In genomic region chr15:83061680-83062079, GRCh38 we compare ENCODE assay signal across 17 cellular contexts. TPM values are rescaled to one million over a fixed set of nuclear protein-coding genes. Genes with fewer than 3 reads are reported as not detected.
DNase-seq lines count a peak whose midpoint lies in the region; ATAC-seq, FAIRE-seq and TF ChIP-seq lines count a peak whose summit lies in the region.
"Had no signal": no experiment of that assay in that cellular context is flagged by ENCODE, and none has a peak within 500 bp of the region (broad histone marks: within the 10 kb centered on the region; RNA-seq: fewer than 3 reads in every experiment).

No MANE protein-coding gene starts in this region.

- in situ Hi-C loops in mammary epithelial cell (cut with MboI; ENCODE audit: low sequenced_read_pairs in 2 of 2) = no loop called here

- no peaks in the 10 kb centered on the region for H3K36me3 Mint-ChIP-seq in MCF 10A (ENCODE audit: insufficient read depth, unreplicated experiment)

- H3K4me3 ChIP-seq in mammary epithelial cell (replicated peaks in 1 of 3; ENCODE audit: insufficient read depth in 1 of 3, low read depth in 2 of 3, low read length in 3 of 3) = no peak overlapping the region
- H3K4me3 ChIP-seq in SK-N-SH (ENCODE audit: low read depth in 2 of 2, low read length in 1 of 2) = no peak overlapping the region
- no peak overlapping the region for H3K4me3 ChIP-seq in hepatocyte
- no peak overlapping the region for H3K4me3 ChIP-seq in small intestine (ENCODE audit: low read depth in 1 of 2, low read length in 2 of 2)
- H3K4me3 ChIP-seq in gastroesophageal sphincter = no peak overlapping the region
- H3K4me3 ChIP-seq: A549, lung had no signal

- peaks cover 23% of the 10 kb centered on the region for H3K4me1 ChIP-seq in mammary epithelial cell (ENCODE audit: insufficient read depth, low read length)
- peaks cover 23 to 32% of the 10 kb centered on the region in 2 experiments; a peak in 3 of 4 replicates for H3K4me1 ChIP-seq in SK-N-SH (ENCODE audit: control insufficient read depth in 1 of 2, insufficient read depth in 2 of 2, low read depth in 1 of 2, low read length in 1 of 2)
- peaks cover 27% of the 10 kb centered on the region for H3K4me1 ChIP-seq in hepatocyte (ENCODE audit: insufficient read depth)
- H3K4me1 ChIP-seq in small intestine (ENCODE audit: control insufficient read depth in 2 of 2, insufficient read depth in 1 of 2, low read depth in 1 of 2, low read length in 1 of 2) = peaks cover 15 to 32% of the 10 kb centered on the region in 2 donors
- H3K4me1 ChIP-seq in gastroesophageal sphincter = peaks cover 15 to 84% (median 37%) of the 10 kb centered on the region in 3 donors

- dilution Hi-C loops in mammary epithelial cell (cut with HindIII; ENCODE audit: low sequenced_read_pairs) = no loop called here

- no peak for FAIRE-seq in small intestine (lab: Jason Lieb, UNC)
- FAIRE-seq: A549, bronchial epithelial cell, GM18507 had no signal

- BruUV-seq in mammary epithelial cell (replicated peaks; lab: Mats Ljungman, UMichigan) (no TSS peak), MCF 10A (replicated peaks; lab: Mats Ljungman, UMichigan) (no TSS peak)

- no peaks in the 10 kb centered on the region for H3F3A ChIP-seq in SK-N-SH (replicated peaks; ENCODE audit: insufficient read depth)

- peaks cover 11% of the 10 kb centered on the region for H3K4me1 Mint-ChIP-seq in MCF 10A (ENCODE audit: insufficient read depth, unreplicated experiment)

- H3K4me3 Mint-ChIP-seq in MCF 10A (ENCODE audit: unreplicated experiment) = no peak overlapping the region
- H3K4me3 Mint-ChIP-seq: activated CD8-positive, alpha-beta T cell treated with anti-CD3 and anti-CD28 coated beads, Interleukin-2, amount 10 ng/mL, durations not matched to agents 7 days and 5 days had no signal

- ATAC-seq in gastroesophageal sphincter (no peak), HG02759 (IDR thresholded peaks at IDR 0.05; ENCODE audit: unreplicated experiment) (no peak)
- ATAC-seq: A549; activated CD8-positive, alpha-beta T cell treated with anti-CD3 and anti-CD28 coated beads, Interleukin-2, amount 10 ng/mL, durations not matched to agents 7 days and 5 days; HCT116 had no signal

- CTCF ChIA-PET in mammary epithelial cell (lab: Charles Lee; ENCODE audit: low non-redundant PET) = no interaction called here
- CTCF ChIA-PET in MCF 10A (lab: Yijun Ruan, JAX) = no interaction called here
- CTCF ChIA-PET in SK-N-SH (lab: Yijun Ruan, JAX) = no interaction called here

- H3K79me2 ChIP-seq in mammary epithelial cell (ENCODE audit: insufficient read depth, low read length) (peaks cover 99% of the 10 kb centered on the region), SK-N-SH (ENCODE audit: insufficient read depth) (peaks cover 100% of the 10 kb centered on the region), hepatocyte (peaks cover 97% of the 10 kb centered on the region)

- H4K20me1 ChIP-seq in mammary epithelial cell (ENCODE audit: insufficient read depth, low read length) (peaks cover 4% of the 10 kb centered on the region), SK-N-SH (ENCODE audit: insufficient read depth) (peaks cover 83% of the 10 kb centered on the region), hepatocyte (ENCODE audit: insufficient read depth, poor library complexity, severe bottlenecking) (peaks cover 62% of the 10 kb centered on the region)

- H3K27me3 ChIP-seq in mammary epithelial cell (ENCODE audit: insufficient read depth, low read length) (no peaks in the 10 kb centered on the region), SK-N-SH (ENCODE audit: insufficient read depth) (no peaks in the 10 kb centered on the region), hepatocyte (no peaks in the 10 kb centered on the region), small intestine (ENCODE audit: control insufficient read depth in 2 of 2, insufficient read depth in 2 of 2, low read length in 2 of 2) (no peaks in the 10 kb centered on the region), gastroesophageal sphincter (no peaks in the 10 kb centered on the region)

- TF ChIP-seq RAD21 in SK-N-SH (IDR thresholded peaks at IDR 0.05; ENCODE audit: low read length) = no peak

- intact Hi-C loops in mammary epithelial cell (cut with micrococcal nuclease) = no loop called here
- intact Hi-C loops in MCF 10A (cut with micrococcal nuclease) = no loop called here

- H3K4me2 ChIP-seq in mammary epithelial cell (ENCODE audit: insufficient read depth, low read depth, low read length) = peak overlapping the region; percentile 37
- no peak overlapping the region for H3K4me2 ChIP-seq in SK-N-SH
- H3K4me2 ChIP-seq in hepatocyte = peak overlapping the region; percentile 32
- H3K4me2 ChIP-seq: A549 had no signal

- DNase-seq in mammary epithelial cell (peak; percentile 37), MCF 10A (ENCODE audit: unreplicated experiment) (no peak), SK-N-SH (no peak), hepatocyte (ENCODE audit: low spot score) (peak; percentile 40), small intestine (peak; percentile 80), NOMO-1 (lab: John Stamatoyannopoulos, UW; ENCODE audit: unreplicated experiment in 2 of 2) (no peak)
- DNase-seq: activated CD8-positive, alpha-beta T cell treated with anti-CD3 and anti-CD28 coated beads, Interleukin-2, amount 10 ng/mL, durations not matched to agents 7 days and 5 days; activated effector memory CD4-positive, alpha-beta T cell treated with anti-CD3 and anti-CD28 coated beads, Interleukin-2, amount 50 U/mL, for 16 hours; NCI-H1105 treated with DMSO at 0.1 percent for 48 hours had no signal

- H3K9me3 ChIP-seq in mammary epithelial cell (replicated peaks; ENCODE audit: insufficient read depth, low read length) (no peaks in the 10 kb centered on the region), SK-N-SH (no peaks in the 10 kb centered on the region), hepatocyte (ENCODE audit: low read depth) (no peaks in the 10 kb centered on the region), small intestine (ENCODE audit: control insufficient read depth, low read depth) (no peaks in the 10 kb centered on the region), gastroesophageal sphincter (no peaks in the 10 kb centered on the region)
- H3K9me3 ChIP-seq: A549 had no signal

- H2AFZ ChIP-seq in mammary epithelial cell (ENCODE audit: low read depth, low read length) = no peak overlapping the region
- no peak overlapping the region for H2AFZ ChIP-seq in SK-N-SH (ENCODE audit: low read depth)
- no peak overlapping the region for H2AFZ ChIP-seq in hepatocyte

- H3K27ac Mint-ChIP-seq in MCF 10A (ENCODE audit: low read depth, unreplicated experiment) = no peak overlapping the region
- H3K27ac Mint-ChIP-seq: activated CD8-positive, alpha-beta T cell treated with anti-CD3 and anti-CD28 coated beads, Interleukin-2, amount 10 ng/mL, durations not matched to agents 7 days and 5 days had no signal

- POLR2A ChIA-PET in MCF 10A (lab: Yijun Ruan, JAX) = interaction anchor here (0.9 to 1.9 kb wide), 2 partner anchors 11 to 50 kb away, joined by 4 to 9 read pairs; partner anchors contain the start of gene C15orf40
- POLR2A ChIA-PET in SK-N-SH (lab: Yijun Ruan, JAX) = no interaction called here

- TF ChIP-seq POLR2A in gastroesophageal sphincter (IDR thresholded peaks at IDR 0.05) = no peak

- peaks cover 3% of the 10 kb centered on the region for H3K36me3 ChIP-seq in mammary epithelial cell (ENCODE audit: insufficient read depth, low read length)
- peaks cover 6 to 12% of the 10 kb centered on the region in 2 experiments for H3K36me3 ChIP-seq in SK-N-SH (replicated peaks in 1 of 2; ENCODE audit: control insufficient read depth in 1 of 2, insufficient read depth in 2 of 2, low read length in 1 of 2)
- no peaks in the 10 kb centered on the region for H3K36me3 ChIP-seq in hepatocyte (replicated peaks; ENCODE audit: insufficient read depth, low read depth)
- H3K36me3 ChIP-seq in small intestine (ENCODE audit: control insufficient read depth in 2 of 2, insufficient read depth in 2 of 2, low read length in 2 of 2) = no peaks in the 10 kb centered on the region
- H3K36me3 ChIP-seq in gastroesophageal sphincter = no peaks in the 10 kb centered on the region

- no peak for TF ChIP-seq CTCF in mammary epithelial cell (conservative IDR thresholded peaks at IDR 0.05 in 1 of 2, IDR thresholded peaks at IDR 0.05 in 1 of 2; ENCODE audit: extremely low read depth in 1 of 2, insufficient read depth in 1 of 2, low read depth in 1 of 2, low read length in 2 of 2)
- TF ChIP-seq CTCF in MCF 10A (IDR thresholded peaks at IDR 0.05; ENCODE audit: unreplicated experiment) = no peak
- TF ChIP-seq CTCF in SK-N-SH (IDR thresholded peaks at IDR 0.05) = no peak
- TF ChIP-seq CTCF in hepatocyte (IDR thresholded peaks at IDR 0.05; ENCODE audit: poor library complexity) = no peak
- TF ChIP-seq CTCF in gastroesophageal sphincter (IDR thresholded peaks at IDR 0.05) = no peak

- WGBS in mammary epithelial cell (ENCODE audit: low coverage, missing lambda C conversion rate) = 19% methylated on average over 2 of the region's 2 CpGs
- 58% methylated on average over 2 of the region's 2 CpGs for WGBS in SK-N-SH (ENCODE audit: low lambda C conversion rate)
- WGBS in hepatocyte (ENCODE audit: low lambda C conversion rate, missing lambda C conversion rate) = 25% methylated on average over 2 of the region's 2 CpGs
- 11 to 38% (median 29%) methylated on average over 2 of the region's 2 CpGs for WGBS in small intestine, 3 donors
- WGBS in gastroesophageal sphincter (ENCODE audit: low coverage in 1 of 2), 2 donors = 11 to 12% methylated on average over 1 to 2 of the region's 2 CpGs

- H3K27me3 Mint-ChIP-seq in MCF 10A (ENCODE audit: insufficient read depth, unreplicated experiment) = no peaks in the 10 kb centered on the region

- H3K27ac ChIP-seq in mammary epithelial cell (ENCODE audit: insufficient read depth, low read depth, low read length) = no peak overlapping the region
- H3K27ac ChIP-seq in SK-N-SH (ENCODE audit: low read depth in 2 of 2, low read length in 1 of 2) = peak overlapping the region; percentile 12 to 30; a peak in 2 of 4 replicates
- H3K27ac ChIP-seq in hepatocyte = peak overlapping the region; percentile 79
- peak overlapping the region; percentile 11 to 24 for H3K27ac ChIP-seq in small intestine (ENCODE audit: low read depth in 1 of 2, low read length in 1 of 2)
- H3K27ac ChIP-seq in gastroesophageal sphincter = no peak overlapping the region
- H3K27ac ChIP-seq: A549, RWPE1 had no signal

- no peaks in the 10 kb centered on the region for H3K9me2 ChIP-seq in SK-N-SH
- H3K9me2 ChIP-seq in hepatocyte (replicated peaks; ENCODE audit: insufficient read depth) = no peaks in the 10 kb centered on the region

- H3K9me3 Mint-ChIP-seq in MCF 10A (ENCODE audit: unreplicated experiment) = no peaks in the 10 kb centered on the region

- TF ChIP-seq EP300 in SK-N-SH (IDR thresholded peaks at IDR 0.05; ENCODE audit: borderline replicate concordance in 1 of 2, low read depth in 1 of 2, low read length in 1 of 2) (no peak), gastroesophageal sphincter (IDR thresholded peaks at IDR 0.05) (no peak)

- H3K9ac ChIP-seq in mammary epithelial cell (ENCODE audit: insufficient read depth, low read length) = no peak overlapping the region
- H3K9ac ChIP-seq in SK-N-SH = no peak overlapping the region

RNA-seq across cellular contexts. Expression of gene BTBD1, which starts 5.4 kb away (rescaled TPM):
- total RNA-seq in mammary epithelial cell (10 to 100 TPM; 58.0 to 93.5 TPM), MCF 10A (2022) (42.7 and 57.0 TPM in 2 replicates), hepatocyte (91.0 and 93.0 TPM in 2 replicates), gastroesophageal sphincter (10 to 100 TPM; 48.6 to 69.6 (median 60.5) TPM)
- polyA plus RNA-seq in mammary epithelial cell (36.7 TPM), SK-N-SH (2012; rRNA removed) (34.4 and 42.5 TPM in 2 replicates), hepatocyte (42.2 and 43.8 TPM in 2 replicates), small intestine (10 to 100 TPM; 30.1 to 35.9 (median 34.4) TPM)
- polyA minus RNA-seq in mammary epithelial cell = 37.2 TPM
- polyA plus RNA-seq in SK-N-SH (2012; cell fraction: cytosol; rRNA removed) = 51.2 and 56.5 TPM in 2 replicates
- 15.6 and 26.7 TPM in 2 replicates for polyA plus RNA-seq in SK-N-SH (2012; cell fraction: nucleus; rRNA removed)

RNA-seq across cellular contexts. Expression of gene TM6SF1, which starts 45.8 kb away (rescaled TPM):
- total RNA-seq in mammary epithelial cell = under 1 TPM in 1 of 2 donors, not detected in 1; 0.83 TPM
- polyA plus RNA-seq in mammary epithelial cell = not detected
- not detected for polyA minus RNA-seq in mammary epithelial cell
- total RNA-seq in MCF 10A (2022) = 0.39 TPM in 1 of 2 replicates, not detected in the other
- 0.12 and 0.16 TPM in 2 replicates for polyA plus RNA-seq in SK-N-SH (2012; rRNA removed)
- polyA plus RNA-seq in SK-N-SH (2012; cell fraction: cytosol; rRNA removed) = 0.05 and 0.08 TPM in 2 replicates
- polyA plus RNA-seq in SK-N-SH (2012; cell fraction: nucleus; rRNA removed) = 0.04 and 0.08 TPM in 2 replicates
- total RNA-seq in hepatocyte = 0.20 and 0.52 TPM in 2 replicates
- 0.35 TPM in 1 of 2 replicates, not detected in the other for polyA plus RNA-seq in hepatocyte
- polyA plus RNA-seq in small intestine = 1 to 10 TPM in 2 of 3 donors, under 1 TPM in 1; 0.45 to 4.7 (median 1.6) TPM
- total RNA-seq in gastroesophageal sphincter = 1 to 10 TPM; 2.3 to 8.1 (median 5.2) TPM

RNA-seq across cellular contexts. Expression of gene C15orf40, which starts 50.2 kb away (rescaled TPM):
- total RNA-seq in mammary epithelial cell (10 to 100 TPM; 14.7 to 28.6 TPM), MCF 10A (2022) (38.1 and 39.3 TPM in 2 replicates), hepatocyte (7.5 and 12.2 TPM in 2 replicates), gastroesophageal sphincter (10 to 100 TPM in 2 of 4 donors, 1 to 10 TPM in 2; 6.9 to 20.5 (median 9.4) TPM)
- polyA plus RNA-seq in mammary epithelial cell (29.1 TPM), SK-N-SH (2012; rRNA removed) (44.1 and 46.6 TPM in 2 replicates), hepatocyte (29.1 and 31.4 TPM in 2 replicates), small intestine (10 to 100 TPM; 21.8 to 53.5 (median 34.0) TPM)
- polyA minus RNA-seq in mammary epithelial cell = 21.7 TPM
- 49.9 and 51.1 TPM in 2 replicates for polyA plus RNA-seq in SK-N-SH (2012; cell fraction: cytosol; rRNA removed)
- polyA plus RNA-seq in SK-N-SH (2012; cell fraction: nucleus; rRNA removed) = 17.7 and 20.9 TPM in 2 replicates

Comparison
In these comparisons a context has a peak if more than half of its experiments do, and no peak if none do; other contexts are left out.
1. DNase-seq: peak in mammary epithelial cell (single experiment), hepatocyte (single experiment) and small intestine (single experiment); none in MCF 10A (single experiment), SK-N-SH (single experiment) and NOMO-1 (0 of 2).
2. H3K27ac ChIP-seq: peak in SK-N-SH (2 of 2), hepatocyte (single experiment) and small intestine (2 of 2); none in mammary epithelial cell (single experiment) and gastroesophageal sphincter (0 of 4).